In the genomic region with DNA sequence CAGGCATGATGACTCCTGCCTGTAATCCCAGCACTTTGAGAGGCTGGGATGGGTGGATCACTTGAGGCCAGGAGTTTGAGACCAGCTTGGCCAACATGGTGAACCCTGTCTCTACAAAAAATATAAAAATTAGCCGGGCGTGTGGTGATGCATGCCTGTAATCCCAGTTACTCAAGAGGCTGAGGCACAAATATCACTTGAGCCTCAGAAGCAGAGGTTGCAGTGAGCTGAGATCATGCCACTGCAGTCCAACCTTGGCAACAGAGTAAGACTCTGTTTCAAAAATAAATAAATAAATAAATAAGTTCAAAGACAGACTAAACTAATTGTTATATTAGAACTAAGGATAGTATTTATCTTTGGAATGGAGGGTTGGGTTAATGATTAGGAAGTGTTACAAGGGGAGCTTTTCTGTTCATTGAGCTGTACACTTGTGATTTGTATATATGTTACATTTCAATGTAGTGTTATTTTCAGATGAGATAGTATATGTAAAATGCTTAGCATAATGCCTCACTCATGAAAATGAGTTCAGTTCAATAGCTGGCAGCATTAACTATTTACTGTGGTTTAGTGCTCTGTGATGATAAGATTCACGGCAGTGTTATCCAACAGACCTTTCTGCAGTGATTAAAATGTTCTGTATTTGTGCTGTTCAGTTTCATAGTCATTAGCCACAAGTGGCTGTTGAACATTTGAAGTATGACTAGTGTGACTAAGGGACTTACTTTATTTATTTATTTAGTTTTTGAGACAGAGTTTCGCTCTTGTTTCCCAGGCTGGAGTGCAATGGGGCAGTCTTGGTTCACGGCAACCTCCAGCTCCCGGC, we compare ENCODE assay signal across 19 cellular contexts. TPM values are rescaled to one million over a fixed set of nuclear protein-coding genes. Genes with fewer than 3 reads are reported as not detected.
DNase-seq lines count a peak whose midpoint lies in the region; ATAC-seq and TF ChIP-seq lines count a peak whose summit lies in the region.
"Had no signal": no experiment of that assay in that cellular context is flagged by ENCODE, and none has a peak within 500 bp of the region (broad histone marks: within the 10 kb centered on the region; RNA-seq: fewer than 3 reads in every experiment).

No MANE protein-coding gene starts in this region.

- H3K27ac Mint-ChIP-seq in activated CD4-positive, alpha-beta T cell treated with anti-CD3 and anti-CD28 coated beads, Interleukin-2, amount 10 ng/mL, durations not matched to agents 24 days and 14 days = no peak overlapping the region
- no peak overlapping the region for H3K27ac Mint-ChIP-seq in activated CD4-positive, alpha-beta T cell treated with anti-CD3 and anti-CD28 coated beads, Interleukin-2, amount 10 ng/mL, durations not matched to agents 7 days and 5 days
- peak overlapping the region; percentile 79 for H3K27ac Mint-ChIP-seq in chondrocyte (ENCODE audit: unreplicated experiment)
- H3K27ac Mint-ChIP-seq in WTC11 = no peak overlapping the region
- H3K27ac Mint-ChIP-seq: effector memory CD8-positive, alpha-beta T cell; natural killer cell treated with Interleukin-12 subunit alpha and Interleukin-12 subunit beta and Interleukin-15 and Interleukin-18, amount 100 ng/mL, for 72 hours; type B pancreatic cell had no signal

- TF ChIP-seq CTCF in chondrocyte (IDR thresholded peaks at IDR 0.05) = no peak
- no peak for TF ChIP-seq CTCF in WTC11 (IDR thresholded peaks at IDR 0.05)
- TF ChIP-seq CTCF in GM10266 (IDR thresholded peaks at IDR 0.05; ENCODE audit: control insufficient read depth, insufficient read depth, low read depth, missing control alignments) = no peak

- intact Hi-C loops in activated CD4-positive, alpha-beta T cell treated with anti-CD3 and anti-CD28 coated beads, Interleukin-2, amount 10 ng/mL, durations not matched to agents 24 days and 14 days (cut with micrococcal nuclease) = no loop called here

- ATAC-seq in left lobe of liver = peak; percentile 24
- no peak for ATAC-seq in HG02938 (IDR thresholded peaks at IDR 0.05; ENCODE audit: unreplicated experiment)
- ATAC-seq in WTC11 = no peak
- ATAC-seq: effector memory CD8-positive, alpha-beta T cell; natural killer cell treated with Interleukin-12 subunit alpha and Interleukin-12 subunit beta and Interleukin-15 and Interleukin-18, amount 100 ng/mL, for 72 hours; SK-N-SH treated with all-trans-retinoic acid at 6 μM for 48 hours had no signal

- no peaks in the 10 kb centered on the region for H3K27me3 Mint-ChIP-seq in activated CD4-positive, alpha-beta T cell treated with anti-CD3 and anti-CD28 coated beads, Interleukin-2, amount 10 ng/mL, durations not matched to agents 24 days and 14 days
- H3K27me3 Mint-ChIP-seq in activated CD4-positive, alpha-beta T cell treated with anti-CD3 and anti-CD28 coated beads, Interleukin-2, amount 10 ng/mL, durations not matched to agents 7 days and 5 days = no peaks in the 10 kb centered on the region
- H3K27me3 Mint-ChIP-seq in chondrocyte (ENCODE audit: low read depth) = no peaks in the 10 kb centered on the region
- no peaks in the 10 kb centered on the region; the same call in 1 of the 2 replicates for H3K27me3 Mint-ChIP-seq in WTC11 (ENCODE audit: low read depth)
- H3K27me3 Mint-ChIP-seq: CD8-positive, alpha-beta memory T cell; effector memory CD8-positive, alpha-beta T cell; natural killer cell treated with Interleukin-12 subunit alpha and Interleukin-12 subunit beta and Interleukin-15 and Interleukin-18, amount 100 ng/mL, for 72 hours; type B pancreatic cell had no signal

- H3K4me1 Mint-ChIP-seq in activated CD4-positive, alpha-beta T cell treated with anti-CD3 and anti-CD28 coated beads, Interleukin-2, amount 10 ng/mL, durations not matched to agents 24 days and 14 days = no peaks in the 10 kb centered on the region
- no peaks in the 10 kb centered on the region for H3K4me1 Mint-ChIP-seq in activated CD4-positive, alpha-beta T cell treated with anti-CD3 and anti-CD28 coated beads, Interleukin-2, amount 10 ng/mL, durations not matched to agents 7 days and 5 days
- H3K4me1 Mint-ChIP-seq in chondrocyte (ENCODE audit: low read depth) = peaks cover 86% of the 10 kb centered on the region
- H3K4me1 Mint-ChIP-seq in WTC11 = peaks cover 17% of the 10 kb centered on the region

- POLR2A ChIA-PET in activated CD4-positive, alpha-beta T cell treated with anti-CD3 and anti-CD28 coated beads, Interleukin-2, amount 10 ng/mL, durations not matched to agents 7 days and 5 days (lab: Charles Lee) = no interaction called here
- POLR2A ChIA-PET in WTC11 (lab: Charles Lee) = no interaction called here

- H3K36me3 Mint-ChIP-seq in activated CD4-positive, alpha-beta T cell treated with anti-CD3 and anti-CD28 coated beads, Interleukin-2, amount 10 ng/mL, durations not matched to agents 24 days and 14 days (ENCODE audit: low read depth) = no peaks in the 10 kb centered on the region
- no peaks in the 10 kb centered on the region for H3K36me3 Mint-ChIP-seq in activated CD4-positive, alpha-beta T cell treated with anti-CD3 and anti-CD28 coated beads, Interleukin-2, amount 10 ng/mL, durations not matched to agents 7 days and 5 days (ENCODE audit: low read depth)
- H3K36me3 Mint-ChIP-seq in chondrocyte (ENCODE audit: low read depth) = peaks cover 2% of the 10 kb centered on the region
- H3K36me3 Mint-ChIP-seq in WTC11 = no peaks in the 10 kb centered on the region
- H3K36me3 Mint-ChIP-seq: natural killer cell treated with Interleukin-12 subunit alpha and Interleukin-12 subunit beta and Interleukin-15 and Interleukin-18, amount 100 ng/mL, for 72 hours had no signal

- no peak overlapping the region for H3K4me3 Mint-ChIP-seq in activated CD4-positive, alpha-beta T cell treated with anti-CD3 and anti-CD28 coated beads, Interleukin-2, amount 10 ng/mL, durations not matched to agents 24 days and 14 days
- no peak overlapping the region for H3K4me3 Mint-ChIP-seq in activated CD4-positive, alpha-beta T cell treated with anti-CD3 and anti-CD28 coated beads, Interleukin-2, amount 10 ng/mL, durations not matched to agents 7 days and 5 days
- H3K4me3 Mint-ChIP-seq in chondrocyte (ENCODE audit: unreplicated experiment) (no peak overlapping the region), WTC11 (no peak overlapping the region)
- H3K4me3 Mint-ChIP-seq: CD8-positive, alpha-beta memory T cell; effector memory CD8-positive, alpha-beta T cell; natural killer cell treated with Interleukin-12 subunit alpha and Interleukin-12 subunit beta and Interleukin-15 and Interleukin-18, amount 100 ng/mL, for 72 hours; type B pancreatic cell had no signal

- CTCF ChIA-PET in activated CD4-positive, alpha-beta T cell treated with anti-CD3 and anti-CD28 coated beads, Interleukin-2, amount 10 ng/mL, durations not matched to agents 7 days and 5 days (lab: Charles Lee) = interaction anchor here (1.2 kb wide), 1 partner anchor 11 kb away, joined by 3 read pairs; no protein-coding TSS in a partner anchor
- CTCF ChIA-PET in WTC11 (lab: Charles Lee) = no interaction called here

- no peaks in the 10 kb centered on the region for H3K9me3 Mint-ChIP-seq in activated CD4-positive, alpha-beta T cell treated with anti-CD3 and anti-CD28 coated beads, Interleukin-2, amount 10 ng/mL, durations not matched to agents 24 days and 14 days
- no peaks in the 10 kb centered on the region for H3K9me3 Mint-ChIP-seq in activated CD4-positive, alpha-beta T cell treated with anti-CD3 and anti-CD28 coated beads, Interleukin-2, amount 10 ng/mL, durations not matched to agents 7 days and 5 days
- H3K9me3 Mint-ChIP-seq in chondrocyte (ENCODE audit: low read depth) (no peaks in the 10 kb centered on the region), WTC11 (no peaks in the 10 kb centered on the region)
- H3K9me3 Mint-ChIP-seq: CD8-positive, alpha-beta memory T cell; effector memory CD8-positive, alpha-beta T cell; natural killer cell treated with Interleukin-12 subunit alpha and Interleukin-12 subunit beta and Interleukin-15 and Interleukin-18, amount 100 ng/mL, for 72 hours; type B pancreatic cell had no signal

- DNase-seq in activated CD4-positive, alpha-beta T cell treated with anti-CD3 and anti-CD28 coated beads, Interleukin-2, amount 10 ng/mL, durations not matched to agents 24 days and 14 days = peak; percentile 20
- no peak for DNase-seq in activated CD4-positive, alpha-beta T cell treated with anti-CD3 and anti-CD28 coated beads, Interleukin-2, amount 10 ng/mL, durations not matched to agents 7 days and 5 days
- DNase-seq in chondrocyte (ENCODE audit: low spot score) (no peak), left lobe of liver (ENCODE audit: low spot score) (no peak), WTC11 (ENCODE audit: low spot score) (no peak), GM10266 (ENCODE audit: extremely low spot score) (no peak), NCI-H2227 treated with DMSO at 0.1 percent for 48 hours (lab: John Stamatoyannopoulos, UW) (no peak)
- DNase-seq: activated CD8-positive, alpha-beta memory T cell treated with anti-CD3 and anti-CD28 coated beads for 24 hours; activated gamma-delta T cell; CD8-positive, alpha-beta memory T cell; effector memory CD8-positive, alpha-beta T cell; left cardiac atrium; NCI-H1092; right lobe of liver; stimulated activated CD4-positive, alpha-beta T cell treated with anti-CD3 and anti-CD28 coated beads, Interleukin-4, amount 100 ng/mL, for 4 hours had no signal

RNA-seq across cellular contexts. Expression of a gene that starts 47.7 kb away (rescaled TPM):
- total RNA-seq in activated CD4-positive, alpha-beta T cell treated with anti-CD3 and anti-CD28 coated beads, Interleukin-2, amount 10 ng/mL, durations not matched to agents 24 days and 14 days = 47.4 and 47.9 TPM in 2 replicates
- 10 to 100 TPM; 44.0 to 46.7 TPM for total RNA-seq in activated CD4-positive, alpha-beta T cell treated with anti-CD3 and anti-CD28 coated beads, Interleukin-2, amount 10 ng/mL, durations not matched to agents 7 days and 5 days
- 178 to 258 TPM (median 186 TPM) in 3 replicates for total RNA-seq in chondrocyte
- 61.1 TPM for total RNA-seq in left lobe of liver
- 55.6 to 66.7 TPM (median 63.5 TPM) in 3 replicates for total RNA-seq in WTC11 (2021)
